In genomic region chr1:227518876-227519275, GRCh38 we compare ENCODE assay signal across 30 cellular contexts.
"Had no signal": no experiment of that assay in that cellular context is flagged by ENCODE, and none has a peak within 500 bp of the region (broad histone marks: within the 10 kb centered on the region; RNA-seq: fewer than 3 reads in every experiment).

No MANE protein-coding gene starts in this region.

- H3K4me1 ChIP-seq: adrenal gland, body of pancreas, colonic mucosa had no signal

- ATAC-seq: activated CD4-positive, CD25-positive, alpha-beta regulatory T cell treated with anti-CD3 and anti-CD28 coated beads, Interleukin-2, amount 50 U/mL, for 24 hours; activated CD8-positive, alpha-beta memory T cell treated with anti-CD3 and anti-CD28 coated beads, Interleukin-2, amount 10 ng/mL, durations not matched to agents 7 days and 5 days; activated CD8-positive, alpha-beta T cell treated with anti-CD3 and anti-CD28 coated beads, Interleukin-2, amount 10 ng/mL, durations not matched to agents 7 days and 5 days; activated naive CD8-positive, alpha-beta T cell treated with anti-CD3 and anti-CD28 coated beads, Interleukin-2, amount 50 U/mL, for 24 hours; body of pancreas; esophagus mucosa; T-helper 17 cell had no signal

- H3K27me3 ChIP-seq: adrenal gland, body of pancreas, cardiac muscle cell, colonic mucosa had no signal

- DNase-seq: activated B cell treated with CpG ODN at 0.5 μM for 24 hours; activated CD4-positive, alpha-beta memory T cell treated with anti-CD3 and anti-CD28 coated beads for 36 hours; activated CD4-positive, alpha-beta T cell treated with anti-CD3 and anti-CD28 coated beads for 48 hours; activated CD8-positive, alpha-beta memory T cell treated with anti-CD3 and anti-CD28 coated beads, Interleukin-2, amount 10 ng/mL, durations not matched to agents 7 days and 5 days; activated CD8-positive, alpha-beta memory T cell treated with anti-CD3 and anti-CD28 coated beads, Interleukin-2, amount 50 U/mL, for 4 hours; activated CD8-positive, alpha-beta T cell treated with anti-CD3 and anti-CD28 coated beads, Interleukin-2, amount 10 ng/mL, durations not matched to agents 7 days and 5 days; activated effector memory CD4-positive, alpha-beta T cell treated with anti-CD3 and anti-CD28 coated beads, Interleukin-2, amount 50 U/mL, for 16 hours; activated naive CD4-positive, alpha-beta T cell treated with anti-CD3 and anti-CD28 coated beads for 36 hours; activated naive CD8-positive, alpha-beta T cell treated with anti-CD3 and anti-CD28 coated beads for 36 hours; activated naive CD8-positive, alpha-beta T cell treated with anti-CD3 and anti-CD28 coated beads, Interleukin-2, amount 50 U/mL, for 24 hours; activated T-cell treated with anti-CD3 and anti-CD28 coated beads, Interleukin-2, amount 50 U/mL, for 1 hour; activated T-cell treated with anti-CD3 and anti-CD28 coated beads, Interleukin-2, amount 50 U/mL, for 48 hours; adrenal gland; amygdala; aorta; body of pancreas; central memory CD4-positive, alpha-beta T cell; cerebellar nuclear complex; colonic mucosa; effector memory CD4-positive, alpha-beta T cell; endodermal cell; foreskin fibroblast; head of caudate nucleus; T-helper 1 cell; T-helper 17 cell; T1000; WERI-Rb-1 had no signal

- H3K36me3 ChIP-seq: adrenal gland, cardiac muscle cell, colonic mucosa, WERI-Rb-1 had no signal

- H3K27ac ChIP-seq: adrenal gland, body of pancreas, cardiac muscle cell, colonic mucosa, WERI-Rb-1 had no signal

- H3K9me3 ChIP-seq: adrenal gland, body of pancreas, colonic mucosa had no signal

- H3K4me3 ChIP-seq: adrenal gland, body of pancreas, cardiac muscle cell, colonic mucosa had no signal
